Comparison of ENCODE assay signal across 14 cellular contexts in the genomic region with DNA sequence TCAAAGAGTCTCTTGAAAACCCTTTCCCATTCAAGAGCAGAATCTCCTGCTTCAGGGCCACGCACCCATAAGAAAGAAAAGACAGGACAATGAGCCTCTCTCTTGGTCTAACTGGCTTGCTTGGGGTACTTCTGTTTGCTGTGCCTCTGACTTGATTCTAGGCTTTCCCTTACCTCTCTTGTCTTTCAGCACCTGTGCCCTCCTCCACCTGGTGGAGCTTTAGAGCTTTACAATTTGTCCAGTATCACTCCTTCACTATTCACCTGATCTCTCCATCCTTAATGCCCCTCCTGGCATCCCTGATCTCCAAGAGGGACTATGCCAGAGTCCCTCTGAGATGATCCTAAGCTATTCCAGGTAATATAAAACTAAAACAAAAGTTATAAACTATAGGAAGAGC.
"Had no signal": no experiment of that assay in that cellular context is flagged by ENCODE, and none has a peak within 500 bp of the region (broad histone marks: within the 10 kb centered on the region; RNA-seq: fewer than 3 reads in every experiment).

No MANE protein-coding gene starts in this region.

- H3K27me3 ChIP-seq: cardiac muscle cell, gastrocnemius medialis, heart right ventricle, sigmoid colon, upper lobe of right lung had no signal

- DNase-seq: activated CD4-positive, alpha-beta T cell treated with anti-CD3 and anti-CD28 coated beads for 4 hours; activated naive CD4-positive, alpha-beta T cell treated with anti-CD3 and anti-CD28 coated beads, Interleukin-2, amount 10 ng/mL, durations not matched to agents 7 days and 5 days; effector CD4-positive, alpha-beta T cell; gastrocnemius medialis; heart right ventricle; kidney; left ventricle myocardium inferior; mesenchymal stem cell; sigmoid colon; stimulated activated CD4-positive, alpha-beta T cell treated with anti-CD3 and anti-CD28 coated beads, Interleukin-12 subunit alpha, Interleukin-12 subunit beta, amount 100 ng/mL, for 4 hours; stimulated activated naive CD4-positive, alpha-beta T cell treated with Interleukin-2 at 50 U/mL for 16 hours; T-helper 9 cell; upper lobe of right lung had no signal

- H3K9me3 ChIP-seq: sigmoid colon had no signal

- FAIRE-seq: kidney had no signal

- H3K4me3 ChIP-seq: cardiac muscle cell, gastrocnemius medialis, heart right ventricle, left ventricle myocardium inferior, sigmoid colon, upper lobe of right lung had no signal

- H3K36me3 ChIP-seq: cardiac muscle cell, gastrocnemius medialis, heart right ventricle, left ventricle myocardium inferior, sigmoid colon, upper lobe of right lung had no signal

- H3K27ac ChIP-seq: cardiac muscle cell, gastrocnemius medialis, heart right ventricle, left ventricle myocardium inferior, sigmoid colon, upper lobe of right lung had no signal

- H3K4me1 ChIP-seq: heart right ventricle, left ventricle myocardium inferior, sigmoid colon, upper lobe of right lung had no signal

- ATAC-seq: gastrocnemius medialis, heart right ventricle, upper lobe of right lung had no signal
